24 cellular contexts compared by ENCODE assay signal in the genomic region with DNA sequence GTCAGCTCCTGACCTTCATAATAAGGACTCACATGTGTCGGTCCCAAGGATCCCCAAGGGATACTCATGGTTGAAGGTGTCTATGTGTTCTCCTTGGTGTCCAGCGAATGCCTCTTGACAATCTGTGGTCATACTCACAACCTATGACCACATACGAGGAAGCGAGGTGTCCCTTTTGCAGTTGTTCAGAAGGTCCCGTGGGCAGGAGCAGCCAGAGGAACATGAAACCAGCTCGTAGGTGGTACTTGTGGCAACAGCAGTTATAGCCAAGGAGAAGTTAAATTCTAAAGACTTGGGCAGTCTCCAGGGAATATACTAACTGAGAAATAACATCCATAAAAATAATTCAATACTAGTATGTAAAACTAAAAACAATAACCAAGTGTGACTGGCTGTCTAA.
A peak's percentile ranks its signal among the peaks of the same experiment; 100 is the strongest.
DNase-seq lines count a peak whose midpoint lies in the region; ATAC-seq and TF ChIP-seq lines count a peak whose summit lies in the region.
"Had no signal": no experiment of that assay in that cellular context is flagged by ENCODE, and none has a peak within 500 bp of the region (broad histone marks: within the 10 kb centered on the region; RNA-seq: fewer than 3 reads in every experiment).

No MANE protein-coding gene starts in this region.

- H3K27ac Mint-ChIP-seq in activated CD4-positive, alpha-beta memory T cell treated with anti-CD3 and anti-CD28 coated beads for 36 hours, result peak overlapping the region; percentile 25
- H3K27ac Mint-ChIP-seq in activated CD4-positive, alpha-beta memory T cell treated with anti-CD3 and anti-CD28 coated beads, Interleukin-2, amount 10 ng/mL, durations not matched to agents 7 days and 5 days, result no peak overlapping the region
- peak overlapping the region; percentile 20 for H3K27ac Mint-ChIP-seq in activated T-helper 17 cell treated with anti-CD3 and anti-CD28 coated beads, Interleukin-2, amount 50 U/mL, for 72 hours
- H3K27ac Mint-ChIP-seq in stimulated activated memory B cell treated with anti-CD40 and anti-IgM and Interleukin-4, amounts not matched to agents 10 μg/mL and 1 μg/mL and 100 μg/mL, for 72 hours, result no peak overlapping the region
- H3K27ac Mint-ChIP-seq in endodermal cell (no peak overlapping the region), nephron progenitor cell (no peak overlapping the region)
- H3K27ac Mint-ChIP-seq: CD14-positive monocyte; CD4-positive, alpha-beta memory T cell had no signal

- TF ChIP-seq EP300 in sigmoid colon (IDR thresholded peaks at IDR 0.05), result no peak

- TF ChIP-seq CTCF in sigmoid colon (IDR thresholded peaks at IDR 0.05) (no peak), endodermal cell (conservative IDR thresholded peaks at IDR 0.05) (no peak), nephron progenitor cell (IDR thresholded peaks at IDR 0.05) (no peak)

- POLR2A ChIA-PET in activated CD4-positive, alpha-beta memory T cell treated with anti-CD3 and anti-CD28 coated beads for 36 hours (lab: Charles Lee), result interaction anchor here (0.8 kb wide), 1 partner anchor 110 kb away, joined by 3 read pairs; no protein-coding TSS in a partner anchor
- POLR2A ChIA-PET in activated CD4-positive, alpha-beta memory T cell treated with anti-CD3 and anti-CD28 coated beads, Interleukin-2, amount 10 ng/mL, durations not matched to agents 7 days and 5 days (lab: Charles Lee), result no interaction called here

- no peaks in the 10 kb centered on the region for H3K9me3 ChIP-seq in sigmoid colon
- H3K9me3 ChIP-seq in endodermal cell (ENCODE audit: control insufficient read depth, low read length), result no peaks in the 10 kb centered on the region
- H3K9me3 ChIP-seq: A549; BE2C; BLaER1 treated with 17β-estradiol and CSF1 and Interleukin-3, amounts not matched to agents 10 nM and 100 nM had no signal

- no peak for DNase-seq in activated CD4-positive, alpha-beta memory T cell treated with anti-CD3 and anti-CD28 coated beads for 36 hours
- no peak for DNase-seq in activated CD4-positive, alpha-beta memory T cell treated with anti-CD3 and anti-CD28 coated beads, Interleukin-2, amount 10 ng/mL, durations not matched to agents 7 days and 5 days
- DNase-seq in sigmoid colon (no peak), endodermal cell (no peak), nephron progenitor cell (no peak)
- DNase-seq: 8988T; ACHN; AML-193; BE2C; Calu3; CD4-positive, alpha-beta memory T cell; COR-L47; DMS79; EL; GDM1; GM23248; H7; HCEC 1CT had no signal

- H3K4me1 ChIP-seq in sigmoid colon, result no peaks in the 10 kb centered on the region
- peaks cover 6% of the 10 kb centered on the region for H3K4me1 ChIP-seq in endodermal cell (ENCODE audit: control insufficient read depth, insufficient read depth, low read length)
- H3K4me1 ChIP-seq: A549; BE2C; BLaER1 treated with 17β-estradiol and CSF1 and Interleukin-3, amounts not matched to agents 10 nM and 100 nM had no signal

- H3K36me3 Mint-ChIP-seq in activated CD4-positive, alpha-beta memory T cell treated with anti-CD3 and anti-CD28 coated beads for 36 hours, result peaks cover 13% of the 10 kb centered on the region
- peaks cover 29% of the 10 kb centered on the region for H3K36me3 Mint-ChIP-seq in activated CD4-positive, alpha-beta memory T cell treated with anti-CD3 and anti-CD28 coated beads, Interleukin-2, amount 10 ng/mL, durations not matched to agents 7 days and 5 days (ENCODE audit: low read depth)
- H3K36me3 Mint-ChIP-seq in activated T-helper 17 cell treated with anti-CD3 and anti-CD28 coated beads, Interleukin-2, amount 50 U/mL, for 72 hours (ENCODE audit: low read depth), result peaks cover 20% of the 10 kb centered on the region
- H3K36me3 Mint-ChIP-seq in stimulated activated memory B cell treated with anti-CD40 and anti-IgM and Interleukin-4, amounts not matched to agents 10 μg/mL and 1 μg/mL and 100 μg/mL, for 72 hours, result peaks cover 7% of the 10 kb centered on the region
- H3K36me3 Mint-ChIP-seq in endodermal cell (ENCODE audit: low read depth), result no peaks in the 10 kb centered on the region
- H3K36me3 Mint-ChIP-seq in nephron progenitor cell (ENCODE audit: low read depth), result no peaks in the 10 kb centered on the region
- H3K36me3 Mint-ChIP-seq: CD14-positive monocyte had no signal

- intact Hi-C loops in activated CD4-positive, alpha-beta memory T cell treated with anti-CD3 and anti-CD28 coated beads for 36 hours (cut with micrococcal nuclease), result no loop called here
- intact Hi-C loops in sigmoid colon (cut with DNase I), result no loop called here

- H3K4me3 Mint-ChIP-seq in activated CD4-positive, alpha-beta memory T cell treated with anti-CD3 and anti-CD28 coated beads for 36 hours, result no peak overlapping the region
- no peak overlapping the region for H3K4me3 Mint-ChIP-seq in activated CD4-positive, alpha-beta memory T cell treated with anti-CD3 and anti-CD28 coated beads, Interleukin-2, amount 10 ng/mL, durations not matched to agents 7 days and 5 days
- no peak overlapping the region for H3K4me3 Mint-ChIP-seq in activated T-helper 17 cell treated with anti-CD3 and anti-CD28 coated beads, Interleukin-2, amount 50 U/mL, for 72 hours
- H3K4me3 Mint-ChIP-seq in stimulated activated memory B cell treated with anti-CD40 and anti-IgM and Interleukin-4, amounts not matched to agents 10 μg/mL and 1 μg/mL and 100 μg/mL, for 72 hours, result no peak overlapping the region
- H3K4me3 Mint-ChIP-seq in endodermal cell (no peak overlapping the region), nephron progenitor cell (no peak overlapping the region)
- H3K4me3 Mint-ChIP-seq: CD14-positive monocyte; CD4-positive, alpha-beta memory T cell had no signal

- TF ChIP-seq POLR2A in sigmoid colon (IDR thresholded peaks at IDR 0.05), result no peak

- ATAC-seq in activated T-helper 17 cell treated with anti-CD3 and anti-CD28 coated beads, Interleukin-2, amount 50 U/mL, for 72 hours (replicated peaks), result peak; percentile 20
- ATAC-seq in stimulated activated memory B cell treated with anti-CD40 and anti-IgM and Interleukin-4, amounts not matched to agents 10 μg/mL and 1 μg/mL and 100 μg/mL, for 72 hours, result peak; percentile 36
- ATAC-seq: A549, GM12878 had no signal

- H3K36me3 ChIP-seq in sigmoid colon (no peaks in the 10 kb centered on the region), endodermal cell (ENCODE audit: control insufficient read depth, insufficient read depth, low read length) (no peaks in the 10 kb centered on the region)
- H3K36me3 ChIP-seq: BE2C; BLaER1 treated with 17β-estradiol and CSF1 and Interleukin-3, amounts not matched to agents 10 nM and 100 nM had no signal

- CTCF ChIA-PET in activated CD4-positive, alpha-beta memory T cell treated with anti-CD3 and anti-CD28 coated beads for 36 hours (lab: Charles Lee), result interaction anchor here (1.0 kb wide), 1 partner anchor 15 kb away, joined by 4 read pairs; no protein-coding TSS in a partner anchor
- CTCF ChIA-PET in activated CD4-positive, alpha-beta memory T cell treated with anti-CD3 and anti-CD28 coated beads, Interleukin-2, amount 10 ng/mL, durations not matched to agents 7 days and 5 days (lab: Charles Lee), result interaction anchor here (1.0 to 1.3 kb wide), 2 partner anchors 14 to 103 kb away, joined by 3 to 4 read pairs; no protein-coding TSS in a partner anchor

- H3K4me1 Mint-ChIP-seq in activated CD4-positive, alpha-beta memory T cell treated with anti-CD3 and anti-CD28 coated beads for 36 hours (ENCODE audit: low read depth), result peaks cover 68% of the 10 kb centered on the region
- peaks cover 64% of the 10 kb centered on the region for H3K4me1 Mint-ChIP-seq in activated CD4-positive, alpha-beta memory T cell treated with anti-CD3 and anti-CD28 coated beads, Interleukin-2, amount 10 ng/mL, durations not matched to agents 7 days and 5 days
- H3K4me1 Mint-ChIP-seq in activated T-helper 17 cell treated with anti-CD3 and anti-CD28 coated beads, Interleukin-2, amount 50 U/mL, for 72 hours, result peaks cover 26% of the 10 kb centered on the region
- H3K4me1 Mint-ChIP-seq in stimulated activated memory B cell treated with anti-CD40 and anti-IgM and Interleukin-4, amounts not matched to agents 10 μg/mL and 1 μg/mL and 100 μg/mL, for 72 hours, result no peaks in the 10 kb centered on the region
- H3K4me1 Mint-ChIP-seq in endodermal cell (peaks cover 22% of the 10 kb centered on the region), nephron progenitor cell (peaks cover 26% of the 10 kb centered on the region)
- H3K4me1 Mint-ChIP-seq: CD14-positive monocyte had no signal

- H3K27me3 ChIP-seq in sigmoid colon, result no peaks in the 10 kb centered on the region
- no peaks in the 10 kb centered on the region for H3K27me3 ChIP-seq in endodermal cell (ENCODE audit: control insufficient read depth, insufficient read depth, low read length, poor library complexity, severe bottlenecking)
- H3K27me3 ChIP-seq: BE2C; BLaER1 treated with 17β-estradiol and CSF1 and Interleukin-3, amounts not matched to agents 10 nM and 100 nM had no signal

- 81% methylated on average over 6 of the region's 6 CpGs for WGBS in sigmoid colon, 2 donors
- 94 to 100% methylated on average over 6 of the region's 6 CpGs for WGBS in endodermal cell (ENCODE audit: insufficient coverage in 1 of 2, insufficient read length in 1 of 2), 2 experiments

- no peaks in the 10 kb centered on the region for H3K27me3 Mint-ChIP-seq in activated CD4-positive, alpha-beta memory T cell treated with anti-CD3 and anti-CD28 coated beads for 36 hours
- H3K27me3 Mint-ChIP-seq in activated CD4-positive, alpha-beta memory T cell treated with anti-CD3 and anti-CD28 coated beads, Interleukin-2, amount 10 ng/mL, durations not matched to agents 7 days and 5 days, result no peaks in the 10 kb centered on the region
- H3K27me3 Mint-ChIP-seq in activated T-helper 17 cell treated with anti-CD3 and anti-CD28 coated beads, Interleukin-2, amount 50 U/mL, for 72 hours, result no peaks in the 10 kb centered on the region
- no peaks in the 10 kb centered on the region for H3K27me3 Mint-ChIP-seq in stimulated activated memory B cell treated with anti-CD40 and anti-IgM and Interleukin-4, amounts not matched to agents 10 μg/mL and 1 μg/mL and 100 μg/mL, for 72 hours
- H3K27me3 Mint-ChIP-seq in endodermal cell (ENCODE audit: insufficient read depth) (peaks cover 1% of the 10 kb centered on the region), nephron progenitor cell (ENCODE audit: low read depth, poor library complexity) (peaks cover 3% of the 10 kb centered on the region)
- H3K27me3 Mint-ChIP-seq: CD4-positive, alpha-beta memory T cell had no signal

- H3K4me3 ChIP-seq in sigmoid colon (no peak overlapping the region), endodermal cell (ENCODE audit: low read length) (no peak overlapping the region)
- H3K4me3 ChIP-seq: A549; BLaER1 treated with 17β-estradiol and CSF1 and Interleukin-3, amounts not matched to agents 10 nM and 100 nM; GM12878; GM23248 had no signal

- H3K27ac ChIP-seq in sigmoid colon (no peak overlapping the region), endodermal cell (ENCODE audit: low read depth, low read length) (no peak overlapping the region)
- H3K27ac ChIP-seq: A549; BLaER1 treated with 17β-estradiol and CSF1 and Interleukin-3, amounts not matched to agents 10 nM and 100 nM; GM23248 had no signal

- no peak overlapping the region for H3K9ac ChIP-seq in endodermal cell (ENCODE audit: extremely low read depth, low read length, poor library complexity, severe bottlenecking)
- H3K9ac ChIP-seq: BLaER1 treated with 17β-estradiol and CSF1 and Interleukin-3, amounts not matched to agents 10 nM and 100 nM; GM23248 had no signal

- H3K9me3 Mint-ChIP-seq in activated CD4-positive, alpha-beta memory T cell treated with anti-CD3 and anti-CD28 coated beads for 36 hours, result no peaks in the 10 kb centered on the region
- peaks cover 13% of the 10 kb centered on the region for H3K9me3 Mint-ChIP-seq in activated CD4-positive, alpha-beta memory T cell treated with anti-CD3 and anti-CD28 coated beads, Interleukin-2, amount 10 ng/mL, durations not matched to agents 7 days and 5 days
- H3K9me3 Mint-ChIP-seq in activated T-helper 17 cell treated with anti-CD3 and anti-CD28 coated beads, Interleukin-2, amount 50 U/mL, for 72 hours, result peaks cover 10% of the 10 kb centered on the region
- H3K9me3 Mint-ChIP-seq in stimulated activated memory B cell treated with anti-CD40 and anti-IgM and Interleukin-4, amounts not matched to agents 10 μg/mL and 1 μg/mL and 100 μg/mL, for 72 hours, result no peaks in the 10 kb centered on the region
- H3K9me3 Mint-ChIP-seq in endodermal cell, result no peaks in the 10 kb centered on the region
- H3K9me3 Mint-ChIP-seq in nephron progenitor cell, result no peaks in the 10 kb centered on the region

Comparison
In these comparisons a context has a peak if more than half of its experiments do, and no peak if none do; other contexts are left out.
1. H3K27ac Mint-ChIP-seq: peak in activated CD4-positive, alpha-beta memory T cell treated with anti-CD3 and anti-CD28 coated beads for 36 hours (single experiment) and activated T-helper 17 cell treated with anti-CD3 and anti-CD28 coated beads, Interleukin-2, amount 50 U/mL, for 72 hours (single experiment); none in activated CD4-positive, alpha-beta memory T cell treated with anti-CD3 and anti-CD28 coated beads, Interleukin-2, amount 10 ng/mL, durations not matched to agents 7 days and 5 days (single experiment), stimulated activated memory B cell treated with anti-CD40 and anti-IgM and Interleukin-4, amounts not matched to agents 10 μg/mL and 1 μg/mL and 100 μg/mL, for 72 hours (single experiment), endodermal cell (single experiment) and nephron progenitor cell (single experiment).